ENCODE assay signal across 1 cellular context in the genomic region with DNA sequence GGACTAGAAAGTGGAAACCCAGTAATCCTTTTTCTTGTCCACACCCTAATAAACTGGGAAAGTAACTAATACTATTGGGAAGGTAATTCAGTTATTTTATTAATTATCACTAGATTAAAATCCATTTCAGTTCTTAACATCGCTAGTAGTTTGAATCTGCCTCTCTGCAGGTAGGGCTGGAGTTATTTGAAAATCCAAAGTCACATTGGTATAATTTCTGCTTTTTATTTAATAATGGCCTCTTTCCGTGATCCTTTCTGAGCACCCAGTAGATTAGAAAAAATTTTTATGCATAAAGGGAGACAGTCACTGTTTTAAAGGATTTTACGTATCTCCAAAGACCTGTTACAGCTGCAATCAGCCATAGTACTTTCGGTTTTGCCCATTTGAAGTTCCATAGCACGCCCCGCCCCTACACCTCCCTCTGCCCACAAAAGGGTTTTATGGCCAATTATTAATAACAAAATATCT.
TF ChIP-seq lines count a peak whose summit lies in the region.

No MANE protein-coding gene starts in this region.

TF ChIP-seq in HepG2, 621 proteins besides CTCF, POLR2A, EP300 and RAD21 (continued from another document):
- TF ChIP-seq ZNF484 (CRISPR knock-in tag; IDR thresholded peaks at IDR 0.05; ENCODE audit: borderline replicate concordance, low read depth) (no peak), ELF4 (CRISPR knock-in tag; IDR thresholded peaks at IDR 0.05; ENCODE audit: borderline replicate concordance) (0 out of 2 replicates have a peak, but pooled peaks have one; percentile 19), ZNF264 (CRISPR knock-in tag; IDR thresholded peaks at IDR 0.05) (0 out of 2 replicates have a peak, but pooled peaks have one; percentile 30), ZEB1 (IDR thresholded peaks at IDR 0.05; ENCODE audit: insufficient replicate concordance, low read depth) (peak; percentile 9), TARDBP (CRISPR knock-in tag; IDR thresholded peaks at IDR 0.05) (no peak), NR2F6 (IDR thresholded peaks at IDR 0.05) (no peak), NR2F6 (CRISPR knock-in tag; IDR thresholded peaks at IDR 0.05) (no peak), FOXK2 (IDR thresholded peaks at IDR 0.05) (no peak), RBM22 (optimal IDR thresholded peaks at IDR 0.05; ENCODE audit: low read length) (peak; percentile 33), MBNL3 (CRISPR knock-in tag; conservative IDR thresholded peaks at IDR 0.05) (no peak), GZF1 (CRISPR knock-in tag; IDR thresholded peaks at IDR 0.05) (no peak), HNF1A (IDR thresholded peaks at IDR 0.05; ENCODE audit: low read depth) (no peak), HNF1A (CRISPR knock-in tag; IDR thresholded peaks at IDR 0.05; ENCODE audit: borderline replicate concordance) (no peak), ZNF674 (CRISPR knock-in tag; IDR thresholded peaks at IDR 0.05; ENCODE audit: low read depth) (no peak), KDM5A (IDR thresholded peaks at IDR 0.05; ENCODE audit: borderline replicate concordance, low read length) (peak; percentile 81; the same call in 1 of the 2 replicates), ASH2L (IDR thresholded peaks at IDR 0.05; ENCODE audit: insufficient read length, low read depth, low read length) (peak; percentile 76), ZKSCAN8 (CRISPR knock-in tag; IDR thresholded peaks at IDR 0.05; ENCODE audit: borderline replicate concordance) (no peak), SATB2 (CRISPR knock-in tag; IDR thresholded peaks at IDR 0.05) (0 out of 2 replicates have a peak, but pooled peaks have one; percentile 21)
- TF ChIP-seq, protein P1, sequence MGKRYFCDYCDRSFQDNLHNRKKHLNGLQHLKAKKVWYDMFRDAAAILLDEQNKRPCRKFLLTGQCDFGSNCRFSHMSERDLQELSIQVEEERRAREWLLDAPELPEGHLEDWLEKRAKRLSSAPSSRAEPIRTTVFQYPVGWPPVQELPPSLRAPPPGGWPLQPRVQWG (CRISPR knock-in tag; IDR thresholded peaks at IDR 0.05; ENCODE audit: borderline replicate concordance, low read depth), result no peak
- TF ChIP-seq, protein P2, sequence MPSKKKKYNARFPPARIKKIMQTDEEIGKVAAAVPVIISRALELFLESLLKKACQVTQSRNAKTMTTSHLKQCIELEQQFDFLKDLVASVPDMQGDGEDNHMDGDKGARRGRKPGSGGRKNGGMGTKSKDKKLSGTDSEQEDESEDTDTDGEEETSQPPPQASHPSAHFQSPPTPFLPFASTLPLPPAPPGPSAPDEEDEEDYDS (CRISPR knock-in tag; IDR thresholded peaks at IDR 0.05), result peak; percentile 46; the same call in 1 of the 2 replicates
